8 cellular contexts compared by ENCODE assay signal in the genomic region with DNA sequence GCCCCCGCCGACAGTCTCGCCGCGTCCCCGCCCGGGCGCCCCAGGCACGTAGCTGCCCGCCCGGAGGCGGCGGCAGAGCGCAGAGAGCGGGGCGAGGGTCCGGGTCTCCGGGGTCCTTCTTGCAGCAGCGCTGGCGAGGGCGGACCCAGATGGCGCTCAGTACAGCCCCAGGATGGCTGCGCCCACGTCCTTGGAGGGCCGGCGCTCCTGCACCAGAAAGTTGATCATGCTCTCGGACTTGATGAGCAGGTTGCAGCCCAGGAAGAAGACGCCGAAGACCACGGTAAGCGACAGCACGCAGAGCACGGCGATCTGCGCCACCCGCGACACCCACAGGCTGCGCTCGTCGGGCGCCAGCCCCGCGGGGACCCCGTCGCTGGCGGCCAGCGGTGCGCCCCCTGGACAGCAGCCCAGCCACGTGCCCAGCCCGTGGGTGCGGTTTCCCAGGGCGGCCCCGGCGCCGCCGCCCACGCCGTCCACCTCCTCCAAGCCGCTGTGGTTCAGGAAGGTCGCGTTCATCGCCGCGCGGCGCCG. TPM values are rescaled to one million over a fixed set of nuclear protein-coding genes. Genes with fewer than 3 reads are reported as not detected.
A peak's percentile ranks its signal among the peaks of the same experiment; 100 is the strongest.
DNase-seq lines count a peak whose midpoint lies in the region; ATAC-seq lines count a peak whose summit lies in the region.

No MANE protein-coding gene starts in this region.

- CTCF ChIA-PET in activated naive CD4-positive, alpha-beta T cell treated with anti-CD3 and anti-CD28 coated beads for 36 hours (lab: Charles Lee) = interaction anchor here (0.6 to 1.0 kb wide), 2 partner anchors 23 to 151 kb away, joined by 3 to 4 read pairs; no protein-coding TSS in a partner anchor

- H3K4me3 Mint-ChIP-seq in activated naive CD4-positive, alpha-beta T cell treated with anti-CD3 and anti-CD28 coated beads for 36 hours = peak overlapping the region; percentile 63
- H3K4me3 Mint-ChIP-seq in activated naive CD8-positive, alpha-beta T cell treated with anti-CD3 and anti-CD28 coated beads, Interleukin-2, amount 50 U/mL, for 24 hours = peak overlapping the region; percentile 57
- peak overlapping the region; percentile 84 to 88 for H3K4me3 Mint-ChIP-seq in stimulated activated naive CD8-positive, alpha-beta T cell treated with anti-CD3 and anti-CD28 coated beads, Interleukin-15, amount 100 ng/mL, for 72 hours

- DNase-seq in activated naive CD4-positive, alpha-beta T cell treated with anti-CD3 and anti-CD28 coated beads for 36 hours = no peak
- no peak for DNase-seq in activated naive CD4-positive, alpha-beta T cell treated with anti-CD3 and anti-CD28 coated beads, Interleukin-2, amount 50 U/mL, for 16 hours
- DNase-seq in activated naive CD8-positive, alpha-beta T cell treated with anti-CD3 and anti-CD28 coated beads, Interleukin-2, amount 50 U/mL, for 24 hours = peak; percentile 9
- DNase-seq in islet precursor cell = peak; percentile 76
- peak in 1 of 2 donors; percentile 20 for DNase-seq in stimulated activated naive CD8-positive, alpha-beta T cell treated with anti-CD3 and anti-CD28 coated beads, Interleukin-15, amount 100 ng/mL, for 72 hours

- peaks cover 36% of the 10 kb centered on the region for H3K27me3 Mint-ChIP-seq in activated naive CD4-positive, alpha-beta T cell treated with anti-CD3 and anti-CD28 coated beads for 36 hours (ENCODE audit: low read depth)
- peaks cover 40% of the 10 kb centered on the region for H3K27me3 Mint-ChIP-seq in activated naive CD8-positive, alpha-beta T cell treated with anti-CD3 and anti-CD28 coated beads, Interleukin-2, amount 50 U/mL, for 24 hours
- peaks cover 55% of the 10 kb centered on the region for H3K27me3 Mint-ChIP-seq in stimulated activated naive CD8-positive, alpha-beta T cell treated with anti-CD3 and anti-CD28 coated beads, Interleukin-15, amount 100 ng/mL, for 72 hours

- H3K36me3 Mint-ChIP-seq in activated naive CD4-positive, alpha-beta T cell treated with anti-CD3 and anti-CD28 coated beads for 36 hours (ENCODE audit: low read depth) = no peaks in the 10 kb centered on the region
- no peaks in the 10 kb centered on the region for H3K36me3 Mint-ChIP-seq in activated naive CD8-positive, alpha-beta T cell treated with anti-CD3 and anti-CD28 coated beads, Interleukin-2, amount 50 U/mL, for 24 hours (ENCODE audit: low read depth)

- H3K27ac Mint-ChIP-seq in activated naive CD4-positive, alpha-beta T cell treated with anti-CD3 and anti-CD28 coated beads for 36 hours = no peak overlapping the region
- H3K27ac Mint-ChIP-seq in activated naive CD8-positive, alpha-beta T cell treated with anti-CD3 and anti-CD28 coated beads, Interleukin-2, amount 50 U/mL, for 24 hours = no peak overlapping the region
- H3K27ac Mint-ChIP-seq in stimulated activated naive CD8-positive, alpha-beta T cell treated with anti-CD3 and anti-CD28 coated beads, Interleukin-15, amount 100 ng/mL, for 72 hours = no peak overlapping the region

- peaks cover 9% of the 10 kb centered on the region for H3K4me1 Mint-ChIP-seq in activated naive CD4-positive, alpha-beta T cell treated with anti-CD3 and anti-CD28 coated beads for 36 hours (ENCODE audit: low read depth)
- H3K4me1 Mint-ChIP-seq in activated naive CD8-positive, alpha-beta T cell treated with anti-CD3 and anti-CD28 coated beads, Interleukin-2, amount 50 U/mL, for 24 hours = peaks cover 12% of the 10 kb centered on the region
- peaks cover 18% of the 10 kb centered on the region for H3K4me1 Mint-ChIP-seq in stimulated activated naive CD8-positive, alpha-beta T cell treated with anti-CD3 and anti-CD28 coated beads, Interleukin-15, amount 100 ng/mL, for 72 hours

- intact Hi-C loops in activated naive CD4-positive, alpha-beta T cell treated with anti-CD3 and anti-CD28 coated beads for 36 hours (cut with micrococcal nuclease) = no loop called here

- no peaks in the 10 kb centered on the region for H3K9me3 Mint-ChIP-seq in activated naive CD4-positive, alpha-beta T cell treated with anti-CD3 and anti-CD28 coated beads for 36 hours
- H3K9me3 Mint-ChIP-seq in activated naive CD8-positive, alpha-beta T cell treated with anti-CD3 and anti-CD28 coated beads, Interleukin-2, amount 50 U/mL, for 24 hours = no peaks in the 10 kb centered on the region
- H3K9me3 Mint-ChIP-seq in stimulated activated naive CD8-positive, alpha-beta T cell treated with anti-CD3 and anti-CD28 coated beads, Interleukin-15, amount 100 ng/mL, for 72 hours = no peaks in the 10 kb centered on the region

- peak; percentile 40 for ATAC-seq in activated naive CD8-positive, alpha-beta T cell treated with anti-CD3 and anti-CD28 coated beads, Interleukin-2, amount 50 U/mL, for 24 hours
- peak; percentile 74 for ATAC-seq in stimulated activated naive CD8-positive, alpha-beta T cell treated with anti-CD3 and anti-CD28 coated beads, Interleukin-15, amount 100 ng/mL, for 72 hours
- ATAC-seq in HG02759 (IDR thresholded peaks at IDR 0.05; ENCODE audit: unreplicated experiment) (no peak), GM19395 (IDR thresholded peaks at IDR 0.05; ENCODE audit: unreplicated experiment) (no peak), HG03432 (IDR thresholded peaks at IDR 0.05; ENCODE audit: unreplicated experiment) (no peak)

RNA-seq across cellular contexts. Expression of a gene that starts 0.5 kb away (rescaled TPM):
- total RNA-seq in activated naive CD4-positive, alpha-beta T cell treated with anti-CD3 and anti-CD28 coated beads for 36 hours = not detected

RNA-seq across cellular contexts. Expression of a gene that starts 55.6 kb away (rescaled TPM):
- 10 to 100 TPM; 32.8 to 38.1 TPM for total RNA-seq in activated naive CD4-positive, alpha-beta T cell treated with anti-CD3 and anti-CD28 coated beads for 36 hours

Comparison
In these comparisons a context has a peak if more than half of its experiments do, and no peak if none do; other contexts are left out.
1. DNase-seq: peak in activated naive CD8-positive, alpha-beta T cell treated with anti-CD3 and anti-CD28 coated beads, Interleukin-2, amount 50 U/mL, for 24 hours (single experiment) and islet precursor cell (single experiment); none in activated naive CD4-positive, alpha-beta T cell treated with anti-CD3 and anti-CD28 coated beads for 36 hours (single experiment) and activated naive CD4-positive, alpha-beta T cell treated with anti-CD3 and anti-CD28 coated beads, Interleukin-2, amount 50 U/mL, for 16 hours (single experiment).
2. ATAC-seq: peak in activated naive CD8-positive, alpha-beta T cell treated with anti-CD3 and anti-CD28 coated beads, Interleukin-2, amount 50 U/mL, for 24 hours (single experiment) and stimulated activated naive CD8-positive, alpha-beta T cell treated with anti-CD3 and anti-CD28 coated beads, Interleukin-15, amount 100 ng/mL, for 72 hours (single experiment); none in HG02759 (single experiment), GM19395 (single experiment) and HG03432 (single experiment).
3. Peak in every context shown above with its lines, with median percentiles within 50 percentile points of each other: H3K4me3 Mint-ChIP-seq.